Comparison of ENCODE assay signal across 1 cellular context in the genomic region with DNA sequence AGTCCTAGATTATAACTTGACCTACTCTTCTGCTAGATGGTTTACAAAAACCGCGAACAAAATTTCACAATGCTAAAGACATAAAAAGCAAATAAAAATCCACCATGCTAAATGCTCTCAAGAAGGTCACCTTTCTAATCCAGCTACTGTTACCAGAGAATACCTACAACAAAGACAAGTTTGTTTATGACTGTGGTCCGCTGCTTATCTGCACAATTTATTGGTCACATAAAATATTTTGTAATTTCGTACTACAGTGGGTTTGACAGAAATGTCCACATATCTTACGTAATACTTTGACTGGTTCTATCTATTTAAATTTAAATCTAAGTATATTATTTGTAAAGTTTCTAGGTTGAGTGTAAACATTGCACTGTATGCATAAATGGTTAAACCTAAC.
TF ChIP-seq lines count a peak whose summit lies in the region.

No MANE protein-coding gene starts in this region.

TF ChIP-seq in GM23338, 12 proteins besides CTCF, POLR2A, EP300 and RAD21 (continued from another document):
- no peak for TF ChIP-seq JUNB (IDR thresholded peaks at IDR 0.05; ENCODE audit: unreplicated experiment)
- no peak for TF ChIP-seq ZNF114 (CRISPR knock-in tag; IDR thresholded peaks at IDR 0.05)
- no peak for TF ChIP-seq CREB1 (CRISPR knock-in tag; IDR thresholded peaks at IDR 0.05; ENCODE audit: low read depth)
- TF ChIP-seq, protein P1, sequence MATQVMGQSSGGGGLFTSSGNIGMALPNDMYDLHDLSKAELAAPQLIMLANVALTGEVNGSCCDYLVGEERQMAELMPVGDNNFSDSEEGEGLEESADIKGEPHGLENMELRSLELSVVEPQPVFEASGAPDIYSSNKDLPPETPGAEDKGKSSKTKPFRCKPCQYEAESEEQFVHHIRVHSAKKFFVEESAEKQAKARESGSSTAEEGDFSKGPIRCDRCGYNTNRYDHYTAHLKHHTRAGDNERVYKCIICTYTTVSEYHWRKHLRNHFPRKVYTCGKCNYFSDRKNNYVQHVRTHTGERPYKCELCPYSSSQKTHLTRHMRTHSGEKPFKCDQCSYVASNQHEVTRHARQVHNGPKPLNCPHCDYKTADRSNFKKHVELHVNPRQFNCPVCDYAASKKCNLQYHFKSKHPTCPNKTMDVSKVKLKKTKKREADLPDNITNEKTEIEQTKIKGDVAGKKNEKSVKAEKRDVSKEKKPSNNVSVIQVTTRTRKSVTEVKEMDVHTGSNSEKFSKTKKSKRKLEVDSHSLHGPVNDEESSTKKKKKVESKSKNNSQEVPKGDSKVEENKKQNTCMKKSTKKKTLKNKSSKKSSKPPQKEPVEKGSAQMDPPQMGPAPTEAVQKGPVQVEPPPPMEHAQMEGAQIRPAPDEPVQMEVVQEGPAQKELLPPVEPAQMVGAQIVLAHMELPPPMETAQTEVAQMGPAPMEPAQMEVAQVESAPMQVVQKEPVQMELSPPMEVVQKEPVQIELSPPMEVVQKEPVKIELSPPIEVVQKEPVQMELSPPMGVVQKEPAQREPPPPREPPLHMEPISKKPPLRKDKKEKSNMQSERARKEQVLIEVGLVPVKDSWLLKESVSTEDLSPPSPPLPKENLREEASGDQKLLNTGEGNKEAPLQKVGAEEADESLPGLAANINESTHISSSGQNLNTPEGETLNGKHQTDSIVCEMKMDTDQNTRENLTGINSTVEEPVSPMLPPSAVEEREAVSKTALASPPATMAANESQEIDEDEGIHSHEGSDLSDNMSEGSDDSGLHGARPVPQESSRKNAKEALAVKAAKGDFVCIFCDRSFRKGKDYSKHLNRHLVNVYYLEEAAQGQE (IDR thresholded peaks at IDR 0.05; ENCODE audit: unreplicated experiment) = no peak
- TF ChIP-seq EZH2phosphoT487 (IDR thresholded peaks at IDR 0.05; ENCODE audit: unreplicated experiment) = no peak
- no peak for TF ChIP-seq STAT1 (IDR thresholded peaks at IDR 0.05; ENCODE audit: unreplicated experiment)
- no peak for TF ChIP-seq POLR2AphosphoS5 (IDR thresholded peaks at IDR 0.05; ENCODE audit: low read depth)
